In genomic region chr1:54714881-54715492, GRCh38 we compare ENCODE assay signal across 1 cellular context.
TF ChIP-seq lines count a peak whose summit lies in the region.

No MANE protein-coding gene starts in this region.

TF ChIP-seq in HCT116, 20 proteins besides CTCF, POLR2A, EP300 and RAD21 (continued from another document):
- TF ChIP-seq MAX (IDR thresholded peaks at IDR 0.05) (no peak), CEBPB (IDR thresholded peaks at IDR 0.05; ENCODE audit: low read depth) (no peak), YY1 (IDR thresholded peaks at IDR 0.05; ENCODE audit: extremely low read depth, insufficient replicate concordance, low read depth, low read length) (no peak), POLR2AphosphoS5 (IDR thresholded peaks at IDR 0.05; ENCODE audit: low read depth, low read length) (no peak)
